12 cellular contexts compared by ENCODE assay signal in genomic region chr17:43706235-43706634, GRCh38. TPM values are rescaled to one million over a fixed set of nuclear protein-coding genes. Genes with fewer than 3 reads are reported as not detected.
"Had no signal": no experiment of that assay in that cellular context is flagged by ENCODE, and none has a peak within 500 bp of the region (broad histone marks: within the 10 kb centered on the region; RNA-seq: fewer than 3 reads in every experiment).

No MANE protein-coding gene starts in this region.

- ATAC-seq: GM23338, HCT116 had no signal

- H3K4me1 ChIP-seq: HAP-1 had no signal

- H3K27ac ChIP-seq: GM23248 had no signal

- FAIRE-seq: H1, H54 had no signal

- H3K9me3 ChIP-seq: HAP-1 had no signal

- H3K4me3 ChIP-seq: GM23248, GM23338, HAP-1 had no signal

- H3K4me2 ChIP-seq: GM23338 had no signal

- H3K36me3 ChIP-seq: HAP-1 had no signal

- H2AFZ ChIP-seq: GM23248, GM23338 had no signal

- H3K9ac ChIP-seq: GM23248 had no signal

- DNase-seq: GM23248, GOT3, H7, H9, HCEC 1CT, HFFc6 had no signal

RNA-seq across cellular contexts. Expression of gene MEOX1, which starts 44.5 kb away (rescaled TPM):
- total RNA-seq: GM23248, GM23338, H1, H4, H7, H9, HFFc6 had no signal
- polyA plus RNA-seq: GM23248, GM23338, H1 had no signal

RNA-seq across cellular contexts. Expression of gene SOST, which starts 52.4 kb away (rescaled TPM):
- total RNA-seq: GM23248, GM23338, H1, H7, H9, HFFc6 had no signal
- polyA plus RNA-seq: GM23248, GM23338 had no signal
